Comparison of ENCODE assay signal across 26 cellular contexts in the genomic region with DNA sequence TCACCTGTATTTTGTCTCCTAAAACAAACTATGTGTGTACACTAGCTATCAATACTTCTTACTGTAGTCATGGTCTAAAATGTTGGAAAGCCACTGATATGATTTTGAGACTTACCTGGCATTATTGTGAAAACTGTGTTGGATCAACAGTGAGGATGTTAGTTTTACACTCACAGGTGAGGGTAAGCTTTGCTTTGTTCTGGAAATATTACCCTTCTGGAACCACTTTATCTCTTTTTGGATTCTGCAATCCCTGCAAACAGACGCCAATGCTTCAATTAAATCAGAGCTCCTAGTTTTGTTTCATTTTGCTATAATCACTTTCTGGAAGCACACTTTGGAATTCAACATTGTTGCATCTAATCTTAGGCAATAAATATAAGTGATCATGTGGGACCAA.
"Had no signal": no experiment of that assay in that cellular context is flagged by ENCODE, and none has a peak within 500 bp of the region (broad histone marks: within the 10 kb centered on the region; RNA-seq: fewer than 3 reads in every experiment).

No MANE protein-coding gene starts in this region.

- H3K27ac ChIP-seq: stomach, suprapubic skin, testis, thoracic aorta, thyroid gland, tibial artery, tibial nerve, transverse colon, upper lobe of left lung, upper lobe of right lung, uterus, vagina had no signal

- H3K4me1 ChIP-seq: stomach, suprapubic skin, testis, thyroid gland, tibial artery, tibial nerve, transverse colon, upper lobe of left lung, upper lobe of right lung, uterus, vagina had no signal

- H3K4me3 ChIP-seq: stomach, suprapubic skin, testis, thoracic aorta, thyroid gland, tibial artery, tibial nerve, transverse colon, upper lobe of left lung, upper lobe of right lung, uterus, vagina had no signal

- H3K9me3 ChIP-seq: suprapubic skin, testis, thoracic aorta, thyroid gland, transverse colon, upper lobe of left lung, upper lobe of right lung, uterus, vagina had no signal

- H3K27me3 ChIP-seq: stomach, suprapubic skin, testis, thyroid gland, tibial artery, tibial nerve, transverse colon, upper lobe of left lung, upper lobe of right lung, uterus, vagina had no signal

- H3K36me3 ChIP-seq: stomach, suprapubic skin, thoracic aorta, thyroid gland, tibial artery, tibial nerve, transverse colon, upper lobe of left lung, upper lobe of right lung, uterus, vagina had no signal

- ATAC-seq: stimulated activated effector memory CD8-positive, alpha-beta T cell treated with anti-CD3 and anti-CD28 coated beads, Interleukin-12 subunit alpha, Interleukin-12 subunit beta, amount 100 ng/mL, for 72 hours; stimulated activated memory B cell treated with anti-CD40 and anti-IgM and Interleukin-4, amounts not matched to agents 10 μg/mL and 1 μg/mL and 100 μg/mL, for 72 hours; stimulated activated naive B cell treated with anti-CD40 and anti-IgM and Interleukin-4, amounts not matched to agents 10 μg/mL and 1 μg/mL and 100 μg/mL, for 72 hours; stimulated activated naive CD8-positive, alpha-beta T cell treated with anti-CD3 and anti-CD28 coated beads, Interleukin-15, amount 100 ng/mL, for 72 hours; stimulated activated naive CD8-positive, alpha-beta T cell treated with anti-CD3 and anti-CD28 coated beads, Interleukin-15, Interleukin-2, amounts not matched to agents 100 U/mL and 50 U/mL, for 24 hours; upper lobe of right lung had no signal

- DNase-seq: stimulated activated CD4-positive, alpha-beta T cell treated with anti-CD3 and anti-CD28 coated beads, Interleukin-2, amount 100 ng/mL, for 48 hours; stimulated activated CD4-positive, alpha-beta T cell treated with anti-CD3 and anti-CD28 coated beads, Interleukin-4, amount 100 ng/mL, for 1 hour; stimulated activated CD4-positive, alpha-beta T cell treated with anti-CD3 and anti-CD28 coated beads, Interleukin-4, amount 100 ng/mL, for 24 hours; stimulated activated CD4-positive, alpha-beta T cell treated with anti-CD3 and anti-CD28 coated beads, Interleukin-4, amount 100 ng/mL, for 4 hours; stimulated activated CD8-positive, alpha-beta memory T cell treated with anti-CD3 and anti-CD28 coated beads, Interleukin-4, amount 100 ng/mL, for 48 hours; stimulated activated naive B cell treated with anti-CD40 and anti-IgM and Interleukin-4, amounts not matched to agents 10 μg/mL and 1 μg/mL and 100 μg/mL, for 72 hours; stimulated activated naive CD4-positive, alpha-beta T cell; stimulated activated naive CD4-positive, alpha-beta T cell treated with Interleukin-2 at 50 U/mL for 16 hours; stimulated activated naive CD8-positive, alpha-beta T cell treated with anti-CD3 and anti-CD28 coated beads, Interleukin-15, amount 100 ng/mL, for 72 hours; stimulated activated naive CD8-positive, alpha-beta T cell treated with anti-CD3 and anti-CD28 coated beads, Interleukin-15, Interleukin-2, amounts not matched to agents 100 U/mL and 50 U/mL, for 24 hours; stomach; substantia nigra; testis; thyroid gland; tibial artery; transverse colon; trophoblast cell; upper lobe of left lung; upper lobe of right lung; uterus had no signal
